Comparison of ENCODE assay signal across 25 cellular contexts in the genomic region with DNA sequence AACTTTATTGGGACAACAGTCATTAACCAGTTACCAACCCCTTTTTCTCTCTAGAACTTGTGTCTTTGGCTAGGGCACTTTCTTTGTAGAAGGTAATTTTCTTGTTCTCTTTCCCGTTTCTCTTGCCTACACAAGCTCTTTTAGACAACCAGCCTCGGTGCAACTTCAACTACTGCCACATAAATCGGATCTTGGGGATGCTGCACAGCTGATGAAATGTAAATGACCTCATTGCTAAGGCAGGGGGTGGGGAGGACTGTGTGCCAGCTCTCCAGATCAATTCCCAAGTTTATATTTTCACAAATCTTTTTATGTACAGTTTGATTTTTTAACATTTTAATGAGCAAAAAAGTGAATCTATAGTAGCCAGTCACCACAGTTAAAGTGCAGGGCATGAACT.
"Had no signal": no experiment of that assay in that cellular context is flagged by ENCODE, and none has a peak within 500 bp of the region (broad histone marks: within the 10 kb centered on the region; RNA-seq: fewer than 3 reads in every experiment).

No MANE protein-coding gene starts in this region.

- H3K27ac ChIP-seq: esophagus muscularis mucosa, gastroesophageal sphincter, sigmoid colon, tibial nerve had no signal

- H3K4me2 ChIP-seq: smooth muscle cell had no signal

- H3K4me1 ChIP-seq: esophagus muscularis mucosa, gastroesophageal sphincter, sigmoid colon had no signal

- H3K27me3 Mint-ChIP-seq: activated naive CD8-positive, alpha-beta T cell had no signal

- H3K36me3 ChIP-seq: esophagus muscularis mucosa, gastroesophageal sphincter, sigmoid colon, tibial nerve had no signal

- H3K9me3 ChIP-seq: esophagus muscularis mucosa, gastroesophageal sphincter, sigmoid colon, tibial nerve had no signal

- H3K27me3 ChIP-seq: esophagus muscularis mucosa, gastroesophageal sphincter, sigmoid colon, tibial nerve had no signal

- H3K9me3 Mint-ChIP-seq: activated T-cell treated with anti-CD3 and anti-CD28 coated beads, Interleukin-2, amount 50 U/mL, for 72 hours; immature natural killer cell; nephron; T-helper 2 cell treated with Interferon-gamma antibody and Interleukin-4, amounts not matched to agents 5 μg/mL and 100 μg/mL, for 36 hours had no signal

- DNase-seq: activated CD4-positive, alpha-beta T cell treated with anti-CD3 and anti-CD28 coated beads for 4 hours; activated CD4-positive, alpha-beta T cell treated with anti-CD3 and anti-CD28 coated beads, Interleukin-2, amount 50 U/mL, for 4 hours; activated naive CD4-positive, alpha-beta T cell treated with Interleukin-2 at 50 U/mL for 16 hours; activated T-cell treated with anti-CD3 and anti-CD28 coated beads for 4 hours; activated T-cell treated with anti-CD3 and anti-CD28 coated beads, Interleukin-2, amount 50 U/mL, for 72 hours; anterior cingulate cortex; dermis blood vessel endothelial cell; effector CD4-positive, alpha-beta T cell; head of caudate nucleus; hippocampal formation; immature natural killer cell; kidney; left colon; mammary epithelial cell; sigmoid colon; stimulated activated CD4-positive, alpha-beta T cell treated with anti-CD3 and anti-CD28 coated beads, Interleukin-2, amount 100 ng/mL, for 24 hours; stimulated activated naive CD4-positive, alpha-beta T cell had no signal

- H3K4me3 Mint-ChIP-seq: activated naive CD8-positive, alpha-beta T cell; activated T-cell treated with anti-CD3 and anti-CD28 coated beads, Interleukin-2, amount 50 U/mL, for 72 hours; immature natural killer cell; nephron; T-helper 2 cell treated with Interferon-gamma antibody and Interleukin-4, amounts not matched to agents 5 μg/mL and 100 μg/mL, for 36 hours had no signal

- H3K4me3 ChIP-seq: esophagus muscularis mucosa, gastroesophageal sphincter, sigmoid colon, smooth muscle cell, tibial nerve had no signal

- ATAC-seq: activated T-cell treated with anti-CD3 and anti-CD28 coated beads, Interleukin-2, amount 50 U/mL, for 72 hours; gastroesophageal sphincter; left colon had no signal

- H3K27ac Mint-ChIP-seq: activated naive CD8-positive, alpha-beta T cell; activated T-cell treated with anti-CD3 and anti-CD28 coated beads, Interleukin-2, amount 50 U/mL, for 72 hours; immature natural killer cell; nephron; progenitor cell of endocrine pancreas; T-helper 2 cell treated with Interferon-gamma antibody and Interleukin-4, amounts not matched to agents 5 μg/mL and 100 μg/mL, for 36 hours had no signal
